8 cellular contexts compared by ENCODE assay signal in genomic region chr2:216108967-216109921, GRCh38. TPM values are rescaled to one million over a fixed set of nuclear protein-coding genes. Genes with fewer than 3 reads are reported as not detected.
A peak's percentile ranks its signal among the peaks of the same experiment; 100 is the strongest.
DNase-seq lines count a peak whose midpoint lies in the region; ATAC-seq, FAIRE-seq and TF ChIP-seq lines count a peak whose summit lies in the region.

Gene XRCC5, plus strand, starts transcription at chr2:216109348. Its CDS starts 89 bp downstream, at chr2:216109437.

- ATAC-seq in HG02852 (IDR thresholded peaks at IDR 0.05; ENCODE audit: unreplicated experiment) (peak; percentile 50), T-cell (replicated peaks in 1 of 4) (peak; percentile 87 to 89 (median 88)), Right ventricle myocardium superior (ENCODE audit: poor library complexity) (peak; percentile 98), pancreas (peak; percentile 96 to 98 (median 98))

- TF ChIP-seq CTCF in GM12875 (IDR thresholded peaks at IDR 0.05; ENCODE audit: borderline replicate concordance, insufficient read depth, low read depth, low read length), result no peak
- TF ChIP-seq CTCF in pancreas (IDR thresholded peaks at IDR 0.05), result no peak
- TF ChIP-seq CTCF in thyroid gland (IDR thresholded peaks at IDR 0.05), result no peak

- CTCF ChIA-PET in T-cell (lab: Charles Lee), result interaction anchor here (0.6 to 3.8 kb wide), 12 partner anchors 11 to 293 kb away, joined by 3 to 16 read pairs (median 5); partner anchors contain the start of gene PECR (in 1 of the 2)

- H3K9me3 ChIP-seq in adipocyte (ENCODE audit: control insufficient read depth, low read length) (no peaks in the 10 kb centered on the region), pancreas (no peaks in the 10 kb centered on the region), thyroid gland (no peaks in the 10 kb centered on the region)

- peak; percentile 93 for DNase-seq in NCI-H146 (lab: John Stamatoyannopoulos, UW)
- peak; percentile 89 to 98 (median 95) for DNase-seq in T-cell
- DNase-seq in adipocyte (ENCODE audit: low read depth), result peak; percentile 99
- DNase-seq in Right ventricle myocardium superior, result peak; percentile 98
- peak; percentile 93 to 99 (median 98) for DNase-seq in pancreas
- DNase-seq in thyroid gland, result peak; percentile 95 to 96

- H3K27ac Mint-ChIP-seq in T-cell, result peak within 1 kb of the TSS; percentile 100

- TF ChIP-seq POLR2A in thyroid gland (IDR thresholded peaks at IDR 0.05), result peak in 1 of 2 donors; percentile 73

- H3K9me3 Mint-ChIP-seq in T-cell, result no peaks in the 10 kb centered on the region

- H3K4me1 Mint-ChIP-seq in T-cell, result peaks cover 56 to 61% (median 57%) of the 10 kb centered on the region in 3 donors

- intact Hi-C loops in Right ventricle myocardium superior (cut with DNase I) (no loop called here), pancreas (cut with DNase I) (no loop called here), thyroid gland (cut with DNase I) (no loop called here)

- 0% methylated on average over 57 of the region's 57 CpGs for WGBS in pancreas, 2 donors
- 0% methylated on average over 57 of the region's 57 CpGs for WGBS in thyroid gland, 2 donors

- H3K27me3 ChIP-seq in adipocyte (replicated peaks; ENCODE audit: control insufficient read depth, insufficient read depth, low read length) (no peaks in the 10 kb centered on the region), pancreas (no peaks in the 10 kb centered on the region), thyroid gland (no peaks in the 10 kb centered on the region)

- POLR2A ChIA-PET in T-cell (lab: Charles Lee), result interaction anchor here (0.6 to 2.0 kb wide), 6 partner anchors 10 to 37 kb away, joined by 3 to 8 read pairs (median 4); no protein-coding TSS in a partner anchor

- peak; percentile 95 for FAIRE-seq in pancreas (lab: Jason Lieb, UNC)

- peak within 1 kb of the TSS; percentile 98 to 100 (median 100) for H3K4me3 Mint-ChIP-seq in T-cell

- peak within 1 kb of the TSS; percentile 99 for H3K9ac ChIP-seq in adipocyte (ENCODE audit: low read length)

- peak within 1 kb of the TSS; percentile 72 to 88 (median 82) for H3K27ac ChIP-seq in pancreas
- H3K27ac ChIP-seq in thyroid gland, result peak within 1 kb of the TSS; percentile 82 to 90 (median 85)

- H3K4me1 ChIP-seq in adipocyte (ENCODE audit: control insufficient read depth, insufficient read depth, low read length) (peaks cover 30% of the 10 kb centered on the region), pancreas (peaks cover 9 to 24% (median 19%) of the 10 kb centered on the region in 3 donors), thyroid gland (peaks cover 19 to 24% of the 10 kb centered on the region in 2 donors)

- H3K4me3 ChIP-seq in GM12875 (ENCODE audit: low read depth, low read length) (peak within 1 kb of the TSS; percentile 92), adipocyte (ENCODE audit: low read length) (peak within 1 kb of the TSS; percentile 99), pancreas (peak within 1 kb of the TSS; percentile 77 to 89 (median 84)), thyroid gland (replicated peaks in 1 of 3) (peak within 1 kb of the TSS; percentile 41 to 90 (median 44))

- H3K27me3 Mint-ChIP-seq in T-cell, result no peaks in the 10 kb centered on the region

- H3K36me3 ChIP-seq in adipocyte (ENCODE audit: control insufficient read depth, insufficient read depth, low read length, severe bottlenecking) (peaks cover 38% of the 10 kb centered on the region), pancreas (peaks cover 0 to 9% (median 5%) of the 10 kb centered on the region in 3 donors), thyroid gland (peaks cover 9 to 12% of the 10 kb centered on the region in 2 donors)

- H3K36me3 Mint-ChIP-seq in T-cell, result peaks cover 36% of the 10 kb centered on the region

RNA-seq across cellular contexts. Expression of gene XRCC5, which starts in this region (rescaled TPM):
- 100 to 1,000 TPM; 187 to 219 (median 202) TPM for total RNA-seq in T-cell
- 125 TPM for total RNA-seq in Right ventricle myocardium superior
- 100 to 1,000 TPM in 3 of 6 donors, 10 to 100 TPM in 3; 63.5 to 117 (median 98.5) TPM for total RNA-seq in pancreas
- polyA plus RNA-seq in pancreas, result 10 to 100 TPM; 29.0 to 58.7 TPM
- total RNA-seq in thyroid gland, result 100 to 1,000 TPM; 185 to 240 (median 216) TPM

Comparison
In these comparisons a context has a peak if more than half of its experiments do, and no peak if none do; other contexts are left out.
1. Peak in every context shown above with its lines: DNase-seq, ATAC-seq, H3K4me3 ChIP-seq and H3K27ac ChIP-seq.
2. H3K4me3 ChIP-seq: peak in every context shown above with its lines; median percentile 99 in adipocyte; 92 in GM12875; 84 in pancreas; 44 in thyroid gland.